In genomic region chr5:149172709-149173505, GRCh38 we compare ENCODE assay signal across 13 cellular contexts. TPM values are rescaled to one million over a fixed set of nuclear protein-coding genes. Genes with fewer than 3 reads are reported as not detected.
DNase-seq lines count a peak whose midpoint lies in the region; ATAC-seq, FAIRE-seq and TF ChIP-seq lines count a peak whose summit lies in the region.
"Had no signal": no experiment of that assay in that cellular context is flagged by ENCODE, and none has a peak within 500 bp of the region (broad histone marks: within the 10 kb centered on the region; RNA-seq: fewer than 3 reads in every experiment).

No MANE protein-coding gene starts in this region.

- WGBS in suprapubic skin = 68% methylated on average over 6 of the region's 6 CpGs

- peaks cover 30% of the 10 kb centered on the region for H3K4me1 ChIP-seq in keratinocyte (ENCODE audit: control insufficient read depth, extremely low read depth, insufficient read depth, low read length)
- H3K4me1 ChIP-seq in suprapubic skin = peaks cover 46% of the 10 kb centered on the region

- TF ChIP-seq CTCF in keratinocyte (optimal IDR thresholded peaks at IDR 0.05 in 1 of 3, IDR thresholded peaks at IDR 0.05 in 1 of 3, conservative IDR thresholded peaks at IDR 0.05 in 1 of 3; ENCODE audit: extremely low read depth in 1 of 3, insufficient read depth in 2 of 3, low read length in 3 of 3) (no peak), suprapubic skin (IDR thresholded peaks at IDR 0.05) (no peak)

- H3K36me3 Mint-ChIP-seq in activated T-cell treated with anti-CD3 and anti-CD28 coated beads, Interleukin-2, amount 50 U/mL, for 24 hours (ENCODE audit: low read depth) = no peaks in the 10 kb centered on the region
- peaks cover 5% of the 10 kb centered on the region for H3K36me3 Mint-ChIP-seq in activated T-helper 17 cell treated with anti-CD3 and anti-CD28 coated beads, Interleukin-2, amount 50 U/mL, for 72 hours (ENCODE audit: low read depth)

- H3K9me3 Mint-ChIP-seq in activated T-cell treated with anti-CD3 and anti-CD28 coated beads, Interleukin-2, amount 50 U/mL, for 24 hours = no peaks in the 10 kb centered on the region
- peaks cover 3% of the 10 kb centered on the region for H3K9me3 Mint-ChIP-seq in activated T-helper 17 cell treated with anti-CD3 and anti-CD28 coated beads, Interleukin-2, amount 50 U/mL, for 72 hours
- H3K9me3 Mint-ChIP-seq: activated B cell treated with CpG ODN at 0.5 μM for 24 hours had no signal

- H3K9me3 ChIP-seq in keratinocyte (ENCODE audit: control insufficient read depth, low read depth, low read length) (no peaks in the 10 kb centered on the region), suprapubic skin (no peaks in the 10 kb centered on the region)

- no peak for TF ChIP-seq EP300 in suprapubic skin (IDR thresholded peaks at IDR 0.05)

- H3K27me3 Mint-ChIP-seq in activated T-cell treated with anti-CD3 and anti-CD28 coated beads, Interleukin-2, amount 50 U/mL, for 24 hours = peaks cover 9% of the 10 kb centered on the region
- peaks cover 18% of the 10 kb centered on the region for H3K27me3 Mint-ChIP-seq in activated T-helper 17 cell treated with anti-CD3 and anti-CD28 coated beads, Interleukin-2, amount 50 U/mL, for 72 hours

- no peaks in the 10 kb centered on the region for H3K79me2 ChIP-seq in keratinocyte (ENCODE audit: control insufficient read depth, insufficient read depth, low read length)

- H3K27ac ChIP-seq in keratinocyte (ENCODE audit: control insufficient read depth, insufficient read depth, low read length) (no peak overlapping the region), suprapubic skin (peak overlapping the region; percentile 69)

- no peaks in the 10 kb centered on the region for H3K9me1 ChIP-seq in keratinocyte (ENCODE audit: control insufficient read depth, extremely low read depth, insufficient read depth, low read length)

- no peak for TF ChIP-seq POLR2A in suprapubic skin (IDR thresholded peaks at IDR 0.05)

- H3K4me3 Mint-ChIP-seq in activated T-cell treated with anti-CD3 and anti-CD28 coated beads, Interleukin-2, amount 50 U/mL, for 24 hours = no peak overlapping the region
- no peak overlapping the region for H3K4me3 Mint-ChIP-seq in activated T-helper 17 cell treated with anti-CD3 and anti-CD28 coated beads, Interleukin-2, amount 50 U/mL, for 72 hours
- H3K4me3 Mint-ChIP-seq: activated B cell treated with CpG ODN at 0.5 μM for 24 hours had no signal

- peak overlapping the region; percentile 75 for H3K27ac Mint-ChIP-seq in activated T-cell treated with anti-CD3 and anti-CD28 coated beads, Interleukin-2, amount 50 U/mL, for 24 hours
- H3K27ac Mint-ChIP-seq in activated T-helper 17 cell treated with anti-CD3 and anti-CD28 coated beads, Interleukin-2, amount 50 U/mL, for 72 hours = peak overlapping the region; percentile 86
- H3K27ac Mint-ChIP-seq: activated B cell treated with CpG ODN at 0.5 μM for 24 hours had no signal

- H4K20me1 ChIP-seq in keratinocyte (ENCODE audit: control insufficient read depth, extremely low read depth, insufficient read depth, low read length) = no peaks in the 10 kb centered on the region

- peak; percentile 44 for ATAC-seq in activated T-helper 17 cell treated with anti-CD3 and anti-CD28 coated beads, Interleukin-2, amount 50 U/mL, for 72 hours (replicated peaks)
- no peak for ATAC-seq in HG03159 (IDR thresholded peaks at IDR 0.05; ENCODE audit: unreplicated experiment)
- ATAC-seq: left colon had no signal

- H3K4me1 Mint-ChIP-seq in activated T-cell treated with anti-CD3 and anti-CD28 coated beads, Interleukin-2, amount 50 U/mL, for 24 hours (ENCODE audit: low read depth) = peaks cover 11% of the 10 kb centered on the region
- H3K4me1 Mint-ChIP-seq in activated T-helper 17 cell treated with anti-CD3 and anti-CD28 coated beads, Interleukin-2, amount 50 U/mL, for 72 hours = peaks cover 6% of the 10 kb centered on the region
- H3K4me1 Mint-ChIP-seq: activated B cell treated with CpG ODN at 0.5 μM for 24 hours had no signal

- H2AFZ ChIP-seq in keratinocyte (ENCODE audit: control insufficient read depth, low read length) = no peak overlapping the region

- H3K4me2 ChIP-seq in keratinocyte (ENCODE audit: control insufficient read depth, extremely low read depth, insufficient read depth, low read depth, low read length) = peak overlapping the region; percentile 6

- no peak overlapping the region for H3K9ac ChIP-seq in keratinocyte (ENCODE audit: control insufficient read depth, extremely low read depth, insufficient read depth, low read length)

- H3K27me3 ChIP-seq in keratinocyte (ENCODE audit: control insufficient read depth, extremely low read depth, insufficient read depth, low read length) = no peaks in the 10 kb centered on the region
- H3K27me3 ChIP-seq in suprapubic skin = no peaks in the 10 kb centered on the region

- H3K4me3 ChIP-seq in keratinocyte (ENCODE audit: control insufficient read depth in 2 of 3, extremely low read depth in 1 of 3, insufficient read depth in 2 of 3, low read depth in 1 of 3, low read length in 3 of 3) (no peak overlapping the region), suprapubic skin (no peak overlapping the region)

- dilution Hi-C loops in keratinocyte (cut with MboI; ENCODE audit: extremely low pct_ligation_motif_present, low sequenced_read_pairs) = no loop called here

- H3K36me3 ChIP-seq in keratinocyte (ENCODE audit: control insufficient read depth in 2 of 2, extremely low read depth in 1 of 2, insufficient read depth in 2 of 2, low read length in 2 of 2) (no peaks in the 10 kb centered on the region), suprapubic skin (no peaks in the 10 kb centered on the region)

- no peak for DNase-seq in activated T-cell treated with anti-CD3 and anti-CD28 coated beads, Interleukin-2, amount 50 U/mL, for 24 hours
- DNase-seq in activated T-cell treated with anti-CD3 and anti-CD28 coated beads, Interleukin-2, amount 50 U/mL, for 1 hour = no peak
- no peak for DNase-seq in keratinocyte (ENCODE audit: low read depth, low spot score)
- DNase-seq in suprapubic skin (ENCODE audit: low spot score in 2 of 2) = no peak
- no peak for DNase-seq in DMS79 treated with DMSO at 0.1 percent for 48 hours (lab: John Stamatoyannopoulos, UW)
- DNase-seq in NCI-H82 treated with DMSO at 0.1 percent for 48 hours (lab: John Stamatoyannopoulos, UW; ENCODE audit: unreplicated experiment) = no peak
- DNase-seq: activated B cell treated with CpG ODN at 0.5 μM for 24 hours, left colon, NCI-H345 had no signal

- peak; percentile 39 for FAIRE-seq in keratinocyte (lab: Jason Lieb, UNC)
- FAIRE-seq: A204.1, GM12891 had no signal

RNA-seq across cellular contexts. Expression of gene ABLIM3, which starts 31.6 kb away (rescaled TPM):
- total RNA-seq in activated T-helper 17 cell treated with anti-CD3 and anti-CD28 coated beads, Interleukin-2, amount 50 U/mL, for 72 hours = under 1 TPM; 0.41 to 0.61 TPM
- polyA plus RNA-seq in keratinocyte = 7.9 to 10.4 TPM (median 9.3 TPM) in 3 replicates
- 9.8 TPM for polyA plus RNA-seq in keratinocyte (2011; ENCODE audit: low read depth)
- polyA plus RNA-seq in keratinocyte (2011; cell fraction: cytosol; rRNA removed) = 13.4 and 15.5 TPM in 2 replicates
- polyA plus RNA-seq in keratinocyte (2011; cell fraction: nucleus; rRNA removed) = 20.5 and 24.0 TPM in 2 replicates
- 11.0 and 14.6 TPM in 2 replicates for polyA plus RNA-seq in keratinocyte (2012; ENCODE audit: low replicate concordance)
- 15.8 to 23.2 TPM (median 18.5 TPM) in 3 replicates for polyA minus RNA-seq in keratinocyte
- 12.9 TPM for polyA minus RNA-seq in keratinocyte (2011; cell fraction: cytosol; rRNA and poly(A)+ RNA removed)
- polyA minus RNA-seq in keratinocyte (2011; cell fraction: nucleus; rRNA and poly(A)+ RNA removed) = 13.4 and 14.7 TPM in 2 replicates
- total RNA-seq in suprapubic skin = 10 to 100 TPM in 2 of 4 donors, 1 to 10 TPM in 2; 4.7 to 22.6 (median 13.4) TPM
- total RNA-seq: activated B cell treated with CpG ODN at 0.5 μM for 24 hours had no signal
